ENCODE assay signal across 1 cellular context in genomic region chr17:81118308-81119221, GRCh38.
TF ChIP-seq lines count a peak whose summit lies in the region.

No MANE protein-coding gene starts in this region.

TF ChIP-seq in K562, 482 proteins besides CTCF, POLR2A, EP300 and RAD21 (continued from another document):
- TF ChIP-seq, protein P1, sequence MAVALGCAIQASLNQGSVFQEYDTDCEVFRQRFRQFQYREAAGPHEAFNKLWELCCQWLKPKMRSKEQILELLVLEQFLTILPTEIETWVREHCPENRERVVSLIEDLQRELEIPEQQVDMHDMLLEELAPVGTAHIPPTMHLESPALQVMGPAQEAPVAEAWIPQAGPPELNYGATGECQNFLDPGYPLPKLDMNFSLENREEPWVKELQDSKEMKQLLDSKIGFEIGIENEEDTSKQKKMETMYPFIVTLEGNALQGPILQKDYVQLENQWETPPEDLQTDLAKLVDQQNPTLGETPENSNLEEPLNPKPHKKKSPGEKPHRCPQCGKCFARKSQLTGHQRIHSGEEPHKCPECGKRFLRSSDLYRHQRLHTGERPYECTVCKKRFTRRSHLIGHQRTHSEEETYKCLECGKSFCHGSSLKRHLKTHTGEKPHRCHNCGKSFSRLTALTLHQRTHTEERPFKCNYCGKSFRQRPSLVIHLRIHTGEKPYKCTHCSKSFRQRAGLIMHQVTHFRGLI (CRISPR knock-in tag; IDR thresholded peaks at IDR 0.05), result no peak
- TF ChIP-seq LCOR (CRISPR knock-in tag; IDR thresholded peaks at IDR 0.05), result no peak
- no peak for TF ChIP-seq FOXM1 (IDR thresholded peaks at IDR 0.05; ENCODE audit: low read depth)
- TF ChIP-seq FOXM1 (CRISPR knock-in tag; IDR thresholded peaks at IDR 0.05; ENCODE audit: low read depth), result no peak
- peak; percentile 67; the same call in 1 of the 2 replicates for TF ChIP-seq CBFB (CRISPR knock-in tag; IDR thresholded peaks at IDR 0.05)
- TF ChIP-seq, protein P2, sequence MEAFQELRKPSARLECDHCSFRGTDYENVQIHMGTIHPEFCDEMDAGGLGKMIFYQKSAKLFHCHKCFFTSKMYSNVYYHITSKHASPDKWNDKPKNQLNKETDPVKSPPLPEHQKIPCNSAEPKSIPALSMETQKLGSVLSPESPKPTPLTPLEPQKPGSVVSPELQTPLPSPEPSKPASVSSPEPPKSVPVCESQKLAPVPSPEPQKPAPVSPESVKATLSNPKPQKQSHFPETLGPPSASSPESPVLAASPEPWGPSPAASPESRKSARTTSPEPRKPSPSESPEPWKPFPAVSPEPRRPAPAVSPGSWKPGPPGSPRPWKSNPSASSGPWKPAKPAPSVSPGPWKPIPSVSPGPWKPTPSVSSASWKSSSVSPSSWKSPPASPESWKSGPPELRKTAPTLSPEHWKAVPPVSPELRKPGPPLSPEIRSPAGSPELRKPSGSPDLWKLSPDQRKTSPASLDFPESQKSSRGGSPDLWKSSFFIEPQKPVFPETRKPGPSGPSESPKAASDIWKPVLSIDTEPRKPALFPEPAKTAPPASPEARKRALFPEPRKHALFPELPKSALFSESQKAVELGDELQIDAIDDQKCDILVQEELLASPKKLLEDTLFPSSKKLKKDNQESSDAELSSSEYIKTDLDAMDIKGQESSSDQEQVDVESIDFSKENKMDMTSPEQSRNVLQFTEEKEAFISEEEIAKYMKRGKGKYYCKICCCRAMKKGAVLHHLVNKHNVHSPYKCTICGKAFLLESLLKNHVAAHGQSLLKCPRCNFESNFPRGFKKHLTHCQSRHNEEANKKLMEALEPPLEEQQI (IDR thresholded peaks at IDR 0.05), result no peak
- peak; percentile 43 for TF ChIP-seq RBM22 (IDR thresholded peaks at IDR 0.05; ENCODE audit: low read depth, low read length, poor library complexity, severe bottlenecking)
- TF ChIP-seq, protein P3, sequence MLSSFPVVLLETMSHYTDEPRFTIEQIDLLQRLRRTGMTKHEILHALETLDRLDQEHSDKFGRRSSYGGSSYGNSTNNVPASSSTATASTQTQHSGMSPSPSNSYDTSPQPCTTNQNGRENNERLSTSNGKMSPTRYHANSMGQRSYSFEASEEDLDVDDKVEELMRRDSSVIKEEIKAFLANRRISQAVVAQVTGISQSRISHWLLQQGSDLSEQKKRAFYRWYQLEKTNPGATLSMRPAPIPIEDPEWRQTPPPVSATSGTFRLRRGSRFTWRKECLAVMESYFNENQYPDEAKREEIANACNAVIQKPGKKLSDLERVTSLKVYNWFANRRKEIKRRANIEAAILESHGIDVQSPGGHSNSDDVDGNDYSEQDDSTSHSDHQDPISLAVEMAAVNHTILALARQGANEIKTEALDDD (IDR thresholded peaks at IDR 0.05), result no peak
- TF ChIP-seq, protein P4, sequence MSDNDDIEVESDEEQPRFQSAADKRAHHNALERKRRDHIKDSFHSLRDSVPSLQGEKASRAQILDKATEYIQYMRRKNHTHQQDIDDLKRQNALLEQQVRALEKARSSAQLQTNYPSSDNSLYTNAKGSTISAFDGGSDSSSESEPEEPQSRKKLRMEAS (CRISPR knock-in tag; IDR thresholded peaks at IDR 0.05), result peak; percentile 7
- no peak for TF ChIP-seq ZNF174 (CRISPR knock-in tag; IDR thresholded peaks at IDR 0.05)
- TF ChIP-seq TCFL5 (CRISPR knock-in tag; conservative IDR thresholded peaks at IDR 0.05), result no peak
- TF ChIP-seq BRF1 (IDR thresholded peaks at IDR 0.05; ENCODE audit: borderline replicate concordance, extremely low read depth, insufficient read length), result no peak
- no peak for TF ChIP-seq ELF1 (tag; IDR thresholded peaks at IDR 0.05)
- TF ChIP-seq ZNF217 (CRISPR knock-in tag; IDR thresholded peaks at IDR 0.05), result no peak
- peak; percentile 48; the same call in 1 of the 2 replicates for TF ChIP-seq POLR2G (IDR thresholded peaks at IDR 0.05; ENCODE audit: low read depth, low read length)
- no peak for TF ChIP-seq JUNB (CRISPR knock-in tag; conservative IDR thresholded peaks at IDR 0.05)
- TF ChIP-seq BCL6 (CRISPR knock-in tag; IDR thresholded peaks at IDR 0.05), result no peak
- no peak for TF ChIP-seq ZKSCAN1 (IDR thresholded peaks at IDR 0.05; ENCODE audit: low read depth, low read length)
- TF ChIP-seq ZBTB9 (CRISPR knock-in tag; IDR thresholded peaks at IDR 0.05), result no peak
- TF ChIP-seq CC2D1A (IDR thresholded peaks at IDR 0.05), result no peak
- peak; percentile 66; the same call in 1 of the 2 replicates for TF ChIP-seq NFIC (IDR thresholded peaks at IDR 0.05)
- no peak for TF ChIP-seq UBTF (IDR thresholded peaks at IDR 0.05; ENCODE audit: borderline replicate concordance in 1 of 2, low read depth in 2 of 2, low read length in 2 of 2)
- TF ChIP-seq PML (IDR thresholded peaks at IDR 0.05; ENCODE audit: low read length), result no peak
- TF ChIP-seq GTF3C2 (IDR thresholded peaks at IDR 0.05; ENCODE audit: borderline replicate concordance, extremely low read depth, insufficient read length), result no peak
- no peak for TF ChIP-seq ZNF133 (CRISPR knock-in tag; IDR thresholded peaks at IDR 0.05)
- no peak for TF ChIP-seq ETV5 (CRISPR knock-in tag; IDR thresholded peaks at IDR 0.05; ENCODE audit: low read depth)
- no peak for TF ChIP-seq ZNF253 (CRISPR knock-in tag; conservative IDR thresholded peaks at IDR 0.05)
- TF ChIP-seq, protein P5, sequence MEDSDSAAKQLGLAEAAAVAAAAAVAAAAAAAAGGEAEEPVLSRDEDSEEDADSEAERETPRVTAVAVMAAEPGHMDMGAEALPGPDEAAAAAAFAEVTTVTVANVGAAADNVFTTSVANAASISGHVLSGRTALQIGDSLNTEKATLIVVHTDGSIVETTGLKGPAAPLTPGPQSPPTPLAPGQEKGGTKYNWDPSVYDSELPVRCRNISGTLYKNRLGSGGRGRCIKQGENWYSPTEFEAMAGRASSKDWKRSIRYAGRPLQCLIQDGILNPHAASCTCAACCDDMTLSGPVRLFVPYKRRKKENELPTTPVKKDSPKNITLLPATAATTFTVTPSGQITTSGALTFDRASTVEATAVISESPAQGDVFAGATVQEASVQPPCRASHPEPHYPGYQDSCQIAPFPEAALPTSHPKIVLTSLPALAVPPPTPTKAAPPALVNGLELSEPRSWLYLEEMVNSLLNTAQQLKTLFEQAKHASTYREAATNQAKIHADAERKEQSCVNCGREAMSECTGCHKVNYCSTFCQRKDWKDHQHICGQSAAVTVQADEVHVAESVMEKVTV (CRISPR knock-in tag; IDR thresholded peaks at IDR 0.05), result no peak
